Comparison of ENCODE assay signal across 14 cellular contexts in genomic region chr1:198612471-198613265, GRCh38. TPM values are rescaled to one million over a fixed set of nuclear protein-coding genes. Genes with fewer than 3 reads are reported as not detected.
DNase-seq lines count a peak whose midpoint lies in the region; ATAC-seq, FAIRE-seq and TF ChIP-seq lines count a peak whose summit lies in the region.
"Had no signal": no experiment of that assay in that cellular context is flagged by ENCODE, and none has a peak within 500 bp of the region (broad histone marks: within the 10 kb centered on the region; RNA-seq: fewer than 3 reads in every experiment).

No MANE protein-coding gene starts in this region.

- no peaks in the 10 kb centered on the region for H3K9me3 Mint-ChIP-seq in activated CD8-positive, alpha-beta memory T cell treated with anti-CD3 and anti-CD28 coated beads, Interleukin-2, amount 10 ng/mL, durations not matched to agents 7 days and 5 days (ENCODE audit: low read depth)
- no peaks in the 10 kb centered on the region for H3K9me3 Mint-ChIP-seq in stimulated activated naive CD8-positive, alpha-beta T cell treated with anti-CD3 and anti-CD28 coated beads, Interleukin-15, Interleukin-2, amounts not matched to agents 100 ng/mL and 50 ng/mL, for 24 hours

- no peak for DNase-seq in activated CD8-positive, alpha-beta memory T cell treated with anti-CD3 and anti-CD28 coated beads, Interleukin-2, amount 10 ng/mL, durations not matched to agents 7 days and 5 days
- no peak for DNase-seq in activated CD8-positive, alpha-beta memory T cell treated with anti-CD3 and anti-CD28 coated beads, Interleukin-2, amount 50 U/mL, for 48 hours
- no peak for DNase-seq in GM12878 (ENCODE audit: low read depth, low spot score)
- no peak for DNase-seq in activated effector memory CD4-positive, alpha-beta T cell treated with Interleukin-2 at 50 U/mL for 16 hours
- DNase-seq: ACHN; NCI-H1092; pancreas; stimulated activated CD4-positive, alpha-beta T cell treated with anti-CD3 and anti-CD28 coated beads, Interleukin-4, amount 100 ng/mL, for 4 hours had no signal

- peaks cover 73% of the 10 kb centered on the region for H3K4me1 Mint-ChIP-seq in activated CD8-positive, alpha-beta memory T cell treated with anti-CD3 and anti-CD28 coated beads, Interleukin-2, amount 10 ng/mL, durations not matched to agents 7 days and 5 days
- peaks cover 84% of the 10 kb centered on the region for H3K4me1 Mint-ChIP-seq in stimulated activated naive CD8-positive, alpha-beta T cell treated with anti-CD3 and anti-CD28 coated beads, Interleukin-15, Interleukin-2, amounts not matched to agents 100 ng/mL and 50 ng/mL, for 24 hours (ENCODE audit: low read depth)

- 85% methylated on average over 6 of the region's 6 CpGs for WGBS in GM12878 (ENCODE audit: insufficient coverage, insufficient replicate concordance, low lambda C conversion rate, missing lambda C conversion rate)

- peak overlapping the region; percentile 72 for H2AFZ ChIP-seq in GM12878 (ENCODE audit: control insufficient read depth, low read depth, low read length)

- H3K4me3 ChIP-seq in GM12878, result no peak overlapping the region
- H3K4me3 ChIP-seq: pancreas, thoracic aorta had no signal

- no peak overlapping the region for H3K9ac ChIP-seq in GM12878 (ENCODE audit: control insufficient read depth, insufficient read depth, low read length)

- no peaks in the 10 kb centered on the region for H3K4me1 ChIP-seq in GM12878 (ENCODE audit: control insufficient read depth, insufficient read depth, low read length)
- H3K4me1 ChIP-seq: pancreas had no signal

- peak overlapping the region; percentile 77 for H3K4me3 Mint-ChIP-seq in activated CD8-positive, alpha-beta memory T cell treated with anti-CD3 and anti-CD28 coated beads, Interleukin-2, amount 10 ng/mL, durations not matched to agents 7 days and 5 days
- H3K4me3 Mint-ChIP-seq in stimulated activated naive CD8-positive, alpha-beta T cell treated with anti-CD3 and anti-CD28 coated beads, Interleukin-15, Interleukin-2, amounts not matched to agents 100 ng/mL and 50 ng/mL, for 24 hours, result peak overlapping the region; percentile 85

- CTCF ChIA-PET in activated CD8-positive, alpha-beta memory T cell treated with anti-CD3 and anti-CD28 coated beads, Interleukin-2, amount 10 ng/mL, durations not matched to agents 7 days and 5 days (lab: Charles Lee), result interaction anchor here (0.7 to 2.0 kb wide), 4 partner anchors 9 to 448 kb away, joined by 3 to 7 read pairs (median 3); no protein-coding TSS in a partner anchor
- CTCF ChIA-PET in GM12878 (lab: Yijun Ruan, JAX), result interaction anchor here (0.6 to 1.0 kb wide), 2 partner anchors 14 to 1200 kb away, joined by 3 read pairs; no protein-coding TSS in a partner anchor

- H3K27ac Mint-ChIP-seq in activated CD8-positive, alpha-beta memory T cell treated with anti-CD3 and anti-CD28 coated beads, Interleukin-2, amount 10 ng/mL, durations not matched to agents 7 days and 5 days, result peak overlapping the region; percentile 90
- H3K27ac Mint-ChIP-seq in stimulated activated naive CD8-positive, alpha-beta T cell treated with anti-CD3 and anti-CD28 coated beads, Interleukin-15, Interleukin-2, amounts not matched to agents 100 ng/mL and 50 ng/mL, for 24 hours, result peak overlapping the region; percentile 96

- no peaks in the 10 kb centered on the region for H3K36me3 ChIP-seq in GM12878 (ENCODE audit: control insufficient read depth in 2 of 2, insufficient read depth in 2 of 2, low read length in 1 of 2)
- H3K36me3 ChIP-seq: pancreas, thoracic aorta had no signal

- SMC1A ChIA-PET in GM12878 (lab: Charles Lee; ENCODE audit: uncharacterized antibody, unreplicated experiment), result interaction anchor here (0.7 to 1.2 kb wide), 3 partner anchors 8 to 26 kb away, joined by 3 to 4 read pairs (median 3); partner anchors contain the start of gene PTPRC

- POLR2A ChIA-PET in GM12878 (lab: Charles Lee), result no interaction called here

- TF ChIP-seq CTCF in GM12878 (IDR thresholded peaks at IDR 0.05 in 2 of 3, conservative IDR thresholded peaks at IDR 0.05 in 1 of 3; ENCODE audit: control insufficient read depth in 2 of 3, extremely low read depth in 1 of 3, insufficient read depth in 1 of 3, low read depth in 3 of 3, low read length in 3 of 3), result no peak

- H3K9me3 ChIP-seq in GM12878 (replicated peaks; ENCODE audit: control insufficient read depth, insufficient read depth, low read length), result no peaks in the 10 kb centered on the region
- H3K9me3 ChIP-seq: pancreas, thoracic aorta had no signal

- peak overlapping the region; percentile 19; the same call in 1 of the 2 replicates for H3K4me2 ChIP-seq in GM12878 (ENCODE audit: control insufficient read depth, insufficient read depth)

- no peaks in the 10 kb centered on the region for H3K27me3 ChIP-seq in GM12878 (replicated peaks in 1 of 2; ENCODE audit: control insufficient read depth in 2 of 2, insufficient read depth in 2 of 2, low read length in 1 of 2)
- H3K27me3 ChIP-seq: pancreas had no signal

- no peak for TF ChIP-seq RAD21 in GM12878 (IDR thresholded peaks at IDR 0.05; ENCODE audit: insufficient read depth, low read depth, low read length)

- peak; percentile 78 for FAIRE-seq in GM12878 (lab: Jason Lieb, UNC)
- FAIRE-seq: islet of Langerhans had no signal

- H3K36me3 Mint-ChIP-seq in activated CD8-positive, alpha-beta memory T cell treated with anti-CD3 and anti-CD28 coated beads, Interleukin-2, amount 10 ng/mL, durations not matched to agents 7 days and 5 days, result peaks cover 4% of the 10 kb centered on the region
- H3K36me3 Mint-ChIP-seq in stimulated activated naive CD8-positive, alpha-beta T cell treated with anti-CD3 and anti-CD28 coated beads, Interleukin-15, Interleukin-2, amounts not matched to agents 100 ng/mL and 50 ng/mL, for 24 hours (ENCODE audit: low read depth), result peaks cover 10% of the 10 kb centered on the region

- no peak overlapping the region; the same call in 1 of the 2 replicates for H3K27ac ChIP-seq in GM12878 (ENCODE audit: control insufficient read depth, insufficient read depth)
- H3K27ac ChIP-seq: pancreas, thoracic aorta had no signal

- RAD21 ChIA-PET in GM12878 (lab: Charles Lee; ENCODE audit: unreplicated experiment), result no interaction called here

- no peaks in the 10 kb centered on the region for H3K79me2 ChIP-seq in GM12878 (ENCODE audit: control insufficient read depth, insufficient read depth, low read length)

- in situ Hi-C loops in GM12878 (cut with MboI), result no loop called here

- no peak for TF ChIP-seq EP300 in GM12878 (IDR thresholded peaks at IDR 0.05; ENCODE audit: borderline replicate concordance in 1 of 2, control insufficient read depth in 1 of 2, low read depth in 2 of 2, low read length in 2 of 2)

- no TSS peak for BruUV-seq in GM12878 (replicated peaks; lab: Mats Ljungman, UMichigan)

- intact Hi-C loops in GM12878 (cut with micrococcal nuclease; ENCODE audit: unreplicated experiment), result no loop called here

- H3K27me3 Mint-ChIP-seq in activated CD8-positive, alpha-beta memory T cell treated with anti-CD3 and anti-CD28 coated beads, Interleukin-2, amount 10 ng/mL, durations not matched to agents 7 days and 5 days, result no peaks in the 10 kb centered on the region
- H3K27me3 Mint-ChIP-seq in stimulated activated naive CD8-positive, alpha-beta T cell treated with anti-CD3 and anti-CD28 coated beads, Interleukin-15, Interleukin-2, amounts not matched to agents 100 ng/mL and 50 ng/mL, for 24 hours, result no peaks in the 10 kb centered on the region

- no peak for TF ChIP-seq POLR2A in GM12878 (IDR thresholded peaks at IDR 0.05; ENCODE audit: low read depth, low read length)

- ATAC-seq in activated CD8-positive, alpha-beta memory T cell treated with anti-CD3 and anti-CD28 coated beads, Interleukin-2, amount 10 ng/mL, durations not matched to agents 7 days and 5 days, result peak; percentile 65
- ATAC-seq in HG03520 (IDR thresholded peaks at IDR 0.05; ENCODE audit: unreplicated experiment), result peak; percentile 46
- peak; percentile 53 for ATAC-seq in GM12878
- no peak for ATAC-seq in HG03439 (IDR thresholded peaks at IDR 0.05; ENCODE audit: unreplicated experiment)
- ATAC-seq in HG03565 (IDR thresholded peaks at IDR 0.05; ENCODE audit: unreplicated experiment), result no peak

- no peaks in the 10 kb centered on the region for H4K20me1 ChIP-seq in GM12878 (ENCODE audit: control insufficient read depth, insufficient read depth)

TF ChIP-seq in GM12878, 131 proteins besides CTCF, POLR2A, EP300 and RAD21:
- TF ChIP-seq HCFC1 (IDR thresholded peaks at IDR 0.05; ENCODE audit: low read length), result no peak
- peak; percentile 34; the same call in 1 of the 2 replicates for TF ChIP-seq ZNF384 (IDR thresholded peaks at IDR 0.05; ENCODE audit: borderline replicate concordance, low read depth, low read length)

RNA-seq across cellular contexts. Expression of gene PTPRC, which starts 26.2 kb away (rescaled TPM):
- 100 to 1,000 TPM; 556 to 674 TPM for total RNA-seq in activated CD8-positive, alpha-beta memory T cell treated with anti-CD3 and anti-CD28 coated beads, Interleukin-2, amount 10 ng/mL, durations not matched to agents 7 days and 5 days
- total RNA-seq in GM12878 (2013; cell fraction: nucleolus; rRNA removed), result 586 and 675 TPM in 2 replicates
- total RNA-seq in GM12878 (2014; rRNA removed) (117 and 136 TPM in 2 replicates), GM12878 (2014; rRNA removed; fragmentation: Illumina TruSeq; extraction: Trizol) (167 and 171 TPM in 2 replicates), GM12878 (2021) (154 and 157 TPM in 2 replicates)
- polyA plus RNA-seq in GM12878 (2011; ENCODE audit: low read depth), result 57.1 TPM
- polyA plus RNA-seq in GM12878 (2011; rRNA removed) (171 and 221 TPM in 2 replicates), GM12878 (2014; fragmentation: Illumina TruSeq; extraction: Trizol) (156 and 163 TPM in 2 replicates), GM12878 (2014; fragmentation: Nextera tagmentation; extraction: Ambion mirVana) (10 to 100 TPM; 72.9 to 73.6 TPM), GM12878 (2014; rRNA removed) (75.1 and 80.9 TPM in 2 replicates), GM12878 (2016; fragmentation: Nextera tagmentation; extraction: Ambion mirVana) (100 to 1,000 TPM; 117 to 119 TPM)
- 125 and 161 TPM in 2 replicates for polyA plus RNA-seq in GM12878 (2011; cell fraction: cytosol; rRNA removed)
- 106 and 128 TPM in 2 replicates for polyA plus RNA-seq in GM12878 (2011; cell fraction: nucleus; rRNA removed)
- polyA plus RNA-seq in GM12878 (2012), result 67.1 and 78.4 TPM in 2 replicates
- polyA minus RNA-seq in GM12878 (2011; rRNA and poly(A)+ RNA removed), result 240 and 280 TPM in 2 replicates
- 70.3 and 72.0 TPM in 2 replicates for polyA minus RNA-seq in GM12878 (2011; cell fraction: cytosol; rRNA and poly(A)+ RNA removed)
- 150 and 243 TPM in 2 replicates for polyA minus RNA-seq in GM12878 (2011; cell fraction: nucleus; rRNA and poly(A)+ RNA removed)

Comparison
In these comparisons a context has a peak if more than half of its experiments do, and no peak if none do; other contexts are left out.
1. ATAC-seq: peak in activated CD8-positive, alpha-beta memory T cell treated with anti-CD3 and anti-CD28 coated beads, Interleukin-2, amount 10 ng/mL, durations not matched to agents 7 days and 5 days (single experiment), HG03520 (single experiment) and GM12878 (single experiment); none in HG03439 (single experiment) and HG03565 (single experiment).